ENCODE assay signal across 1 cellular context in genomic region chr2:240449764-240450531, GRCh38.
TF ChIP-seq lines count a peak whose summit lies in the region.

No MANE protein-coding gene starts in this region.

TF ChIP-seq in HCT116, 20 proteins besides CTCF, POLR2A, EP300 and RAD21:
- no peak for TF ChIP-seq EGR1 (IDR thresholded peaks at IDR 0.05; ENCODE audit: low read depth)
- TF ChIP-seq, protein P1, sequence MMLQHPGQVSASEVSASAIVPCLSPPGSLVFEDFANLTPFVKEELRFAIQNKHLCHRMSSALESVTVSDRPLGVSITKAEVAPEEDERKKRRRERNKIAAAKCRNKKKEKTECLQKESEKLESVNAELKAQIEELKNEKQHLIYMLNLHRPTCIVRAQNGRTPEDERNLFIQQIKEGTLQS (IDR thresholded peaks at IDR 0.05), result no peak
